In genomic region chr11:33039274-33040126, GRCh38 we compare ENCODE assay signal across 8 cellular contexts. TPM values are rescaled to one million over a fixed set of nuclear protein-coding genes. Genes with fewer than 3 reads are reported as not detected.
DNase-seq lines count a peak whose midpoint lies in the region; ATAC-seq and TF ChIP-seq lines count a peak whose summit lies in the region.

Gene TCP11L1, plus strand, starts transcription at chr11:33039572. Its CDS starts 4,202 bp downstream, at chr11:33043774.

- no peak for TF ChIP-seq CTCF in BE2C (IDR thresholded peaks at IDR 0.05; ENCODE audit: low read depth, low read length)
- no peak for TF ChIP-seq CTCF in coronary artery (IDR thresholded peaks at IDR 0.05)

- no peaks in the 10 kb centered on the region for H3K9me3 ChIP-seq in BE2C

- H3K27ac ChIP-seq in coronary artery (peak within 1 kb of the TSS; percentile 96), layer of hippocampus (ENCODE audit: low read depth, low read length) (peak within 1 kb of the TSS; percentile 97)

- H3K4me3 ChIP-seq in BE2C (ENCODE audit: low read depth, low read length): peak within 1 kb of the TSS; percentile 72
- H3K4me3 ChIP-seq in coronary artery: peak within 1 kb of the TSS; percentile 99

- peak; percentile 45 for TF ChIP-seq POLR2A in GM19193 (IDR thresholded peaks at IDR 0.05; ENCODE audit: extremely low read depth, insufficient read depth, insufficient read length)

- no peaks in the 10 kb centered on the region for H3K4me1 ChIP-seq in BE2C

- no peaks in the 10 kb centered on the region for H3K27me3 ChIP-seq in BE2C
- no peaks in the 10 kb centered on the region for H3K27me3 ChIP-seq in layer of hippocampus (ENCODE audit: control insufficient read depth, insufficient read depth, low read length)

- DNase-seq in BE2C: peak; percentile 86
- DNase-seq in NCI-H460 (ENCODE audit: extremely low read depth, low read depth): peak; percentile 36
- peak; percentile 76 to 82 for DNase-seq in activated CD4-positive, alpha-beta T cell treated with anti-CD3 and anti-CD28 coated beads for 4 hours
- peak; percentile 94 for DNase-seq in coronary artery (ENCODE audit: low spot score)
- DNase-seq in stimulated activated CD4-positive, alpha-beta T cell treated with anti-CD3 and anti-CD28 coated beads, Interleukin-1b, Interleukin-23, amount 100 ng/mL, for 4 hours (ENCODE audit: low read depth in 2 of 2): peak; percentile 69 to 70

- H3K36me3 ChIP-seq in BE2C: no peaks in the 10 kb centered on the region

- peak; percentile 72 for ATAC-seq in HG03378 (IDR thresholded peaks at IDR 0.05; ENCODE audit: unreplicated experiment)

RNA-seq across cellular contexts. Expression of gene TCP11L1, which starts in this region (rescaled TPM):
- 6.3 TPM for polyA plus RNA-seq in BE2C (2012; ENCODE audit: insufficient read depth, insufficient read length, low read depth)
- 14.1 and 14.3 TPM in 2 replicates for total RNA-seq in NCI-H460 (2014; rRNA removed; shearing (Covaris generic))
- polyA plus RNA-seq in NCI-H460 (2014; cell fraction: nucleus; rRNA removed): 3.7 and 4.8 TPM in 2 replicates

Comparison
In these comparisons a context has a peak if more than half of its experiments do, and no peak if none do; other contexts are left out.
1. Peak in every context shown above with its lines: DNase-seq, ATAC-seq, H3K4me3 ChIP-seq and H3K27ac ChIP-seq.
2. DNase-seq: peak in every context shown above with its lines; median percentile 94 in coronary artery; 86 in BE2C; 79 in activated CD4-positive, alpha-beta T cell treated with anti-CD3 and anti-CD28 coated beads for 4 hours; 70 in stimulated activated CD4-positive, alpha-beta T cell treated with anti-CD3 and anti-CD28 coated beads, Interleukin-1b, Interleukin-23, amount 100 ng/mL, for 4 hours; 36 in NCI-H460.